23 cellular contexts compared by ENCODE assay signal in the genomic region with DNA sequence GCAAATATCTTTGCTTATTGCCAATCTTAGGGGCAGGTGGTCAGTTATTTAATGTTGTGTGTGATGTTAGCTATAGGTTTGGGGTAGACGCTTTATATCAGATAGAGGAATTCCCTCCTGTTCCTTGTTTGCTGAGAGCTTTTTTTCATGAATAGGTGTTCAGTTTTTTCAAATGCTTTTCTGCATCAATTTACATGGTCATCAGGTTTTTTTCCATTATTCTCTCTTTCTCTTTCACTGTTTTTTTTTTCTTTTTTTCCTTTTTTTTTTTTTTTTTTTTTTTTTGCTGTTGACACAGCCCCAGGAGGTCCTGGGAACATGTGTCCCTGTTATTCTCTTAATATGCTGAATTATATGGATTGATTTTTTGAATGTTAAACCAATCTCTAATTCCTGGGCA. TPM values are rescaled to one million over a fixed set of nuclear protein-coding genes. Genes with fewer than 3 reads are reported as not detected.
DNase-seq lines count a peak whose midpoint lies in the region; ATAC-seq, FAIRE-seq and TF ChIP-seq lines count a peak whose summit lies in the region.
"Had no signal": no experiment of that assay in that cellular context is flagged by ENCODE, and none has a peak within 500 bp of the region (broad histone marks: within the 10 kb centered on the region; RNA-seq: fewer than 3 reads in every experiment).

No MANE protein-coding gene starts in this region.

- no peak overlapping the region for H3K4me2 ChIP-seq in K562 (ENCODE audit: insufficient read depth, low read length)
- H3K4me2 ChIP-seq: BLaER1 had no signal

- TF ChIP-seq CTCF in HEK293 (tag by site-specific recombination; IDR thresholded peaks at IDR 0.05) = no peak
- TF ChIP-seq CTCF in K562 (IDR thresholded peaks at IDR 0.05 in 2 of 3, conservative IDR thresholded peaks at IDR 0.05 in 1 of 3; ENCODE audit: insufficient read depth in 2 of 3, low read depth in 1 of 3, low read length in 3 of 3) = no peak

- H3K4me1 ChIP-seq in HEK293 (ENCODE audit: control insufficient read depth, insufficient read depth, low read length) = peaks cover 5% of the 10 kb centered on the region; the same call in 1 of the 2 replicates
- peaks cover 14 to 23% of the 10 kb centered on the region in 2 experiments for H3K4me1 ChIP-seq in K562 (replicated peaks in 1 of 2; ENCODE audit: control insufficient read depth in 2 of 2, insufficient read depth in 2 of 2, low read length in 2 of 2)
- H3K4me1 ChIP-seq: BE2C had no signal

- in situ Hi-C loops in K562 (cut with MboI) = no loop called here

- no peaks in the 10 kb centered on the region for H3K27me3 ChIP-seq in K562 (ENCODE audit: control insufficient read depth in 2 of 2, insufficient read depth in 2 of 2, low read length in 2 of 2)
- H3K27me3 ChIP-seq: BE2C, BLaER1 had no signal

- peaks cover 20% of the 10 kb centered on the region for H3K79me2 ChIP-seq in K562 (ENCODE audit: control insufficient read depth, insufficient read depth, low read length)

- no TSS peak for BruUV-seq in K562 (replicated peaks; lab: Mats Ljungman, UMichigan)

- CTCF ChIA-PET in HEK293 (lab: Yijun Ruan, JAX) (interaction anchor here (2.3 kb wide), 1 partner anchor 41 kb away, joined by 6 read pairs; no protein-coding TSS in a partner anchor), HEK293T (lab: Yijun Ruan, JAX) (no interaction called here), K562 (lab: Yijun Ruan, JAX; ENCODE audit: low intra/inter-chr PET ratio) (no interaction called here)

- no peak for FAIRE-seq in K562 (lab: Jason Lieb, UNC)
- FAIRE-seq: A204.1, GM12891 had no signal

- no peak for TF ChIP-seq EP300 in K562 (IDR thresholded peaks at IDR 0.05; ENCODE audit: low read length)

- no peak overlapping the region for H2AFZ ChIP-seq in K562 (ENCODE audit: low read depth, low read length)

- no peak overlapping the region for H3K27ac ChIP-seq in HEK293 (ENCODE audit: extremely low read depth, low read depth, low read length)
- H3K27ac ChIP-seq in K562 (ENCODE audit: extremely low read depth, low read depth, low read length) = no peak overlapping the region
- H3K27ac ChIP-seq: BLaER1 had no signal

- TF ChIP-seq RAD21 in K562 (CRISPR knock-in tag; conservative IDR thresholded peaks at IDR 0.05 in 1 of 2, IDR thresholded peaks at IDR 0.05 in 1 of 2) = no peak

- H3K4me3 ChIP-seq in HEK293 (ENCODE audit: low read depth, low read length) (no peak overlapping the region), K562 (no peak overlapping the region)
- H3K4me3 ChIP-seq: BLaER1 had no signal

- DNase-seq in HEK293T (ENCODE audit: extremely low spot score) (no peak), K562 (ENCODE audit: extremely low read depth in 1 of 4, low spot score in 3 of 4) (no peak), GM03348 (ENCODE audit: low spot score) (no peak)
- DNase-seq in effector CD4-positive, alpha-beta T cell = no peak
- DNase-seq: 8988T; ACHN; BE2C; C1 segment of cervical spinal cord; CD4-positive, alpha-beta memory T cell; CD8-positive, alpha-beta memory T cell; COR-L47; DMS 273 treated with DMSO at 0.1 percent for 48 hours; DMS153; DMS53; DMS79; DND-41; EL; GDM1 had no signal

- H3K36me3 ChIP-seq in HEK293 (ENCODE audit: control insufficient read depth in 2 of 2, insufficient read depth in 1 of 2, low read length in 2 of 2) (no peaks in the 10 kb centered on the region), K562 (ENCODE audit: control insufficient read depth, insufficient read depth, low read length) (no peaks in the 10 kb centered on the region)
- H3K36me3 ChIP-seq: BE2C, BLaER1 had no signal

- POLR2A ChIA-PET in HEK293 (lab: Yijun Ruan, JAX) (interaction anchor here (0.7 kb wide), 1 partner anchor 17 kb away, joined by 6 read pairs; no protein-coding TSS in a partner anchor), HEK293T (lab: Yijun Ruan, JAX) (no interaction called here), K562 (lab: Yijun Ruan, JAX) (no interaction called here)

- H3K9me3 ChIP-seq in HEK293 (ENCODE audit: control insufficient read depth, insufficient read depth, low read depth, low read length) = no peaks in the 10 kb centered on the region
- H3K9me3 ChIP-seq in K562 (replicated peaks; ENCODE audit: control insufficient read depth, insufficient read depth, low read depth, low read length) = no peaks in the 10 kb centered on the region
- H3K9me3 ChIP-seq: BE2C, BLaER1 had no signal

- H3K9me1 ChIP-seq in K562 (ENCODE audit: control insufficient read depth, insufficient read depth, low read length) = no peaks in the 10 kb centered on the region

- H4K20me1 ChIP-seq in K562 (replicated peaks; ENCODE audit: control insufficient read depth, insufficient read depth, low read length) = 0 out of 2 replicates have a peak, but pooled peaks cover 5% of the 10 kb centered on the region

- intact Hi-C loops in K562 (cut with micrococcal nuclease) = no loop called here

- WGBS in K562 (ENCODE audit: insufficient coverage, low coverage, missing lambda C conversion rate) = 75% methylated on average over 1 of the region's 1 CpG

- H3K9ac ChIP-seq in K562 (ENCODE audit: insufficient read depth in 1 of 2, low read depth in 2 of 2, low read length in 2 of 2) = no peak overlapping the region
- H3K9ac ChIP-seq: BLaER1 had no signal

- no peak for TF ChIP-seq POLR2A in K562 (conservative IDR thresholded peaks at IDR 0.05)

- ATAC-seq in K562 (no peak), GM18517 (IDR thresholded peaks at IDR 0.05; ENCODE audit: unreplicated experiment) (no peak)

TF ChIP-seq in HEK293T, 16 proteins besides CTCF, POLR2A, EP300 and RAD21:
- TF ChIP-seq FOXM1 (IDR thresholded peaks at IDR 0.05; ENCODE audit: borderline replicate concordance) = no peak
- TF ChIP-seq SUZ12 (IDR thresholded peaks at IDR 0.05) = no peak
- TF ChIP-seq L3MBTL2 (conservative IDR thresholded peaks at IDR 0.05) = no peak
- no peak for TF ChIP-seq ARNT (IDR thresholded peaks at IDR 0.05)
- no peak for TF ChIP-seq TARDBP (IDR thresholded peaks at IDR 0.05)
- TF ChIP-seq FOXA1 (IDR thresholded peaks at IDR 0.05) = no peak
- peak; percentile 65 for TF ChIP-seq ZNF384 (IDR thresholded peaks at IDR 0.05)

TF ChIP-seq in K562, 482 proteins besides CTCF, POLR2A, EP300 and RAD21:
- no peak for TF ChIP-seq CTBP1 (IDR thresholded peaks at IDR 0.05; ENCODE audit: borderline replicate concordance)
- TF ChIP-seq, protein P1, sequence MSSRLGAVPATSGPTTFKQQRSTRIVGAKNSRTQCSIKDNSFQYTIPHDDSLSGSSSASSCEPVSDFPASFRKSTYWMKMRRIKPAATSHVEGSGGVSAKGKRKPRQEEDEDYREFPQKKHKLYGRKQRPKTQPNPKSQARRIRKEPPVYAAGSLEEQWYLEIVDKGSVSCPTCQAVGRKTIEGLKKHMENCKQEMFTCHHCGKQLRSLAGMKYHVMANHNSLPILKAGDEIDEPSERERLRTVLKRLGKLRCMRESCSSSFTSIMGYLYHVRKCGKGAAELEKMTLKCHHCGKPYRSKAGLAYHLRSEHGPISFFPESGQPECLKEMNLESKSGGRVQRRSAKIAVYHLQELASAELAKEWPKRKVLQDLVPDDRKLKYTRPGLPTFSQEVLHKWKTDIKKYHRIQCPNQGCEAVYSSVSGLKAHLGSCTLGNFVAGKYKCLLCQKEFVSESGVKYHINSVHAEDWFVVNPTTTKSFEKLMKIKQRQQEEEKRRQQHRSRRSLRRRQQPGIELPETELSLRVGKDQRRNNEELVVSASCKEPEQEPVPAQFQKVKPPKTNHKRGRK (tag; IDR thresholded peaks at IDR 0.05) = 0 out of 2 replicates have a peak, but pooled peaks have one; percentile 13

RNA-seq across cellular contexts. Expression of gene SLC25A33, which starts 3.0 kb away (rescaled TPM):
- 13.1 and 13.7 TPM in 2 replicates for total RNA-seq in K562 (2011; cell fraction: chromatin; rRNA removed; ENCODE audit: low replicate concordance)
- 11.7 and 12.3 TPM in 2 replicates for total RNA-seq in K562 (2011; cell fraction: nucleolus; rRNA removed)
- 13.1 and 21.5 TPM in 2 replicates for total RNA-seq in K562 (2011; cell fraction: nucleoplasm; rRNA removed)
- total RNA-seq in K562 (2014; rRNA removed) (22.7 and 23.5 TPM in 2 replicates), K562 (2014; rRNA removed; fragmentation: Illumina TruSeq; extraction: Trizol) (23.5 and 24.2 TPM in 2 replicates), K562 (2015; rRNA removed; fragmentation: Illumina TruSeq; extraction: Trizol) (17.6 and 19.2 TPM in 2 replicates), K562 (2021) (20.7 and 20.9 TPM in 2 replicates)
- polyA plus RNA-seq in K562 (2011; rRNA removed) (11.9 and 14.9 TPM in 2 replicates), K562 (2014; fragmentation: Illumina TruSeq; extraction: Trizol) (15.3 and 16.5 TPM in 2 replicates), K562 (2014; fragmentation: Nextera tagmentation; extraction: Ambion mirVana) (1 to 10 TPM; 3.2 to 6.4 TPM), K562 (2014; rRNA removed) (17.5 and 21.6 TPM in 2 replicates)
- 10.0 and 13.1 TPM in 2 replicates for polyA plus RNA-seq in K562 (2011; cell fraction: cytosol; rRNA removed)
- polyA plus RNA-seq in K562 (2011; cell fraction: nucleus; rRNA removed) = 6.2 and 7.7 TPM in 2 replicates
- 10.1 and 13.7 TPM in 2 replicates for polyA plus RNA-seq in K562 (2012)
- 11.2 and 12.4 TPM in 2 replicates for polyA minus RNA-seq in K562 (2011; rRNA and poly(A)+ RNA removed)
- polyA minus RNA-seq in K562 (2011; cell fraction: cytosol; rRNA and poly(A)+ RNA removed) = 8.6 and 9.5 TPM in 2 replicates
- 4.7 and 5.8 TPM in 2 replicates for polyA minus RNA-seq in K562 (2011; cell fraction: nucleus; rRNA and poly(A)+ RNA removed)

RNA-seq across cellular contexts. Expression of gene TMEM201, which starts 52.4 kb away (rescaled TPM):
- total RNA-seq in K562 (2011; cell fraction: chromatin; rRNA removed; ENCODE audit: low replicate concordance) = 31.6 and 91.3 TPM in 2 replicates
- 68.6 and 78.7 TPM in 2 replicates for total RNA-seq in K562 (2011; cell fraction: nucleolus; rRNA removed)
- total RNA-seq in K562 (2011; cell fraction: nucleoplasm; rRNA removed) = 48.5 and 50.3 TPM in 2 replicates
- total RNA-seq in K562 (2014; rRNA removed) = 9.0 and 16.5 TPM in 2 replicates
- 1.9 and 3.0 TPM in 2 replicates for total RNA-seq in K562 (2014; rRNA removed; fragmentation: Illumina TruSeq; extraction: Trizol)
- 7.4 and 9.0 TPM in 2 replicates for total RNA-seq in K562 (2015; rRNA removed; fragmentation: Illumina TruSeq; extraction: Trizol)
- 48.8 and 51.3 TPM in 2 replicates for total RNA-seq in K562 (2021)
- 2.3 and 3.9 TPM in 2 replicates for polyA plus RNA-seq in K562 (2011; rRNA removed)
- 3.0 and 6.9 TPM in 2 replicates for polyA plus RNA-seq in K562 (2011; cell fraction: cytosol; rRNA removed)
- polyA plus RNA-seq in K562 (2011; cell fraction: nucleus; rRNA removed) = 15.1 and 27.9 TPM in 2 replicates
- polyA plus RNA-seq in K562 (2012) = 18.3 and 22.2 TPM in 2 replicates
- polyA plus RNA-seq in K562 (2014; fragmentation: Illumina TruSeq; extraction: Trizol) = 10.3 and 24.1 TPM in 2 replicates
- polyA plus RNA-seq in K562 (2014; fragmentation: Nextera tagmentation; extraction: Ambion mirVana) = under 1 TPM; 0.42 to 0.46 TPM
- polyA plus RNA-seq in K562 (2014; rRNA removed) = 14.7 and 15.4 TPM in 2 replicates
- 2.8 and 4.0 TPM in 2 replicates for polyA minus RNA-seq in K562 (2011; rRNA and poly(A)+ RNA removed)
- 15.2 and 18.0 TPM in 2 replicates for polyA minus RNA-seq in K562 (2011; cell fraction: cytosol; rRNA and poly(A)+ RNA removed)
- polyA minus RNA-seq in K562 (2011; cell fraction: nucleus; rRNA and poly(A)+ RNA removed) = 19.2 and 21.4 TPM in 2 replicates
